Comparison of ENCODE assay signal across 8 cellular contexts in the genomic region with DNA sequence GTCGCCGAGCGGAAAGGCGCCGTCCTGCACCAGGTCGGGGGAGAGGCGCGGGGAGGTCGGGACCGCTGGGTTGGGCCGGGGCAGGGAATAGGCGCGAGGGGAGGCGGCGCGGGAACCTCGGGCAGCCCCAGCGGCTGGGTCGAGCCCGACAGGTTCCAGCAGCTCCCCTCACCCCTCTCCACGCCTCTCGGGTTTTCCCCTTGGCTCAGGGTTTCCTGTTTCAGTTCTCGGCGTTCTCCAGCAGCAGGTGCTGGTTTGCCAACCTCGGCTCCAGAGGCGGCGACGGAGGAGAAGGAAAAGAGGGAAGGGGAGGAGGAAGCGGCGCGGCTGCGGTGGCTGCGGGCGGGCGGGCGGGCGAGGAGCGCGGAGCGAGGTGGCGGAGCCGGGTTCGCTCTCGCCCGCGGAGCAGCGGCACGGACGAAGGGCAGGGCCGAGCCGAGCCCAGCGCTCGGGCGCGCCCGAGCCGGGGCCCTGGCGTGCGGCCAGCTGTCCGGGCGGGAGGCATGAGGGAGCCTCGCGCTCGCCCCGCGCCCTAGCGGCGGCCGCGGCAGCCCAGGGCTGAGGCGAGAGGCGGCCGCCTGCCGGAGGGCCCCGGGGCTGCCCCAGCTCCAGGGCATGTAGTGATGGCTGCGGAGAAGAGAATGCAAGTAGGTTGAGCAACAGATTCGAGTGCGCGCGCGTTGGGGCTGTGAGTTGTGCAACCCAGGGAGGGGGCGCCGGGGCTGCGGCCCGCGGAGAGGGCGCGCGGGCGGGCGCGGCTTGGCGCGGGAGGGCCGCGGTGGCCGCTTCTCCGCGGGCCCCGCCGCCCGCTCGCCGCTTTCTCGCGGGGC. TPM values are rescaled to one million over a fixed set of nuclear protein-coding genes. Genes with fewer than 3 reads are reported as not detected.
DNase-seq lines count a peak whose midpoint lies in the region; ATAC-seq, FAIRE-seq and TF ChIP-seq lines count a peak whose summit lies in the region.

A gene (plus strand): TSS at position 816 of the 830 bp plus-strand sequence. CDS start 20 bp downstream, outside the sequence.

- WGBS in spleen, 5 donors, result 0 to 1% (median 1%) methylated on average over 35 to 106 of the region's 106 CpGs

- no peaks in the 10 kb centered on the region for H3K27me3 ChIP-seq in A673 (replicated peaks; ENCODE audit: insufficient read depth, low read depth, low read length, poor library complexity)
- H3K27me3 ChIP-seq in spleen (replicated peaks in 1 of 7), result peaks cover 0 to 73% (median 16%) of the 10 kb centered on the region in 7 donors

- CTCF ChIA-PET in A673 (lab: Charles Lee), result interaction anchor here (0.5 to 1.4 kb wide), 10 partner anchors 15 to 340 kb away, joined by 3 to 6 read pairs (median 4); no protein-coding TSS in a partner anchor
- CTCF ChIA-PET in T-cell (lab: Charles Lee), result interaction anchor here in 1 of 2 donors (0.7 kb wide), 1 partner anchor 10 kb away, joined by 3 read pairs; no protein-coding TSS in a partner anchor

- DNase-seq in A673 (ENCODE audit: low spot score) (peak; percentile 97), NCI-H1417 (lab: John Stamatoyannopoulos, UW) (peak; percentile 83 to 97 (median 96)), T-cell (peak in 16 of 34 experiments; percentile 1 to 37 (median 6)), chondrocyte (ENCODE audit: low spot score) (peak; percentile 90), kidney (peak; percentile 93), spleen (peak; percentile 87)

- no peak for FAIRE-seq in kidney (lab: Jason Lieb, UNC)

- H3K9ac ChIP-seq in kidney (ENCODE audit: low read length in 2 of 2), result peak within 1 kb of the TSS; percentile 51 to 82

- TF ChIP-seq CTCF in A673 (conservative IDR thresholded peaks at IDR 0.05; ENCODE audit: low read depth, low read length) (peak; percentile 53; the same call in 1 of the 2 replicates), chondrocyte (IDR thresholded peaks at IDR 0.05) (peak; percentile 66), kidney (IDR thresholded peaks at IDR 0.05; ENCODE audit: borderline replicate concordance, extremely low read depth, insufficient read depth) (peak; percentile 34), spleen (IDR thresholded peaks at IDR 0.05 in 8 of 11, conservative IDR thresholded peaks at IDR 0.05 in 3 of 11) (peak in 7 of 11 experiments; percentile 20 to 58 (median 45))

- no peaks in the 10 kb centered on the region for H3K36me3 Mint-ChIP-seq in T-cell
- no peaks in the 10 kb centered on the region for H3K36me3 Mint-ChIP-seq in chondrocyte (ENCODE audit: low read depth)

- H3K9me3 Mint-ChIP-seq in T-cell, result no peaks in the 10 kb centered on the region
- no peaks in the 10 kb centered on the region for H3K9me3 Mint-ChIP-seq in chondrocyte (ENCODE audit: low read depth)

- peak within 1 kb of the TSS; percentile 95 for H3K27ac ChIP-seq in A673 (ENCODE audit: low read depth, low read length, poor library complexity, severe bottlenecking)
- H3K27ac ChIP-seq in kidney (ENCODE audit: low read depth in 2 of 2, low read length in 2 of 2), result peak within 1 kb of the TSS; percentile 85 to 87
- H3K27ac ChIP-seq in spleen, result peak within 1 kb of the TSS; percentile 58 to 90 (median 86)

- intact Hi-C loops in A673 (cut with micrococcal nuclease; ENCODE audit: unreplicated experiment), result loop anchor here (1.0 to 10.0 kb wide), 3 partner anchors 80 to 262 kb away; no protein-coding TSS in a partner anchor
- intact Hi-C loops in kidney (cut with DNase I), result no loop called here
- intact Hi-C loops in spleen (cut with DNase I; ENCODE audit: low total_unique reads), result loop anchor here (10.0 kb wide), 1 partner anchor 148 kb away; no protein-coding TSS in a partner anchor

- H3K4me3 Mint-ChIP-seq in T-cell (peak within 1 kb of the TSS; percentile 64 to 80 (median 79)), chondrocyte (ENCODE audit: unreplicated experiment) (peak within 1 kb of the TSS; percentile 92)

- POLR2A ChIA-PET in A673 (lab: Charles Lee; ENCODE audit: low non-redundant PET), result interaction anchor here (0.6 to 0.7 kb wide), 4 partner anchors 14 to 247 kb away, joined by 3 to 6 read pairs (median 4); no protein-coding TSS in a partner anchor
- POLR2A ChIA-PET in T-cell (lab: Charles Lee), result no interaction called here

- H3K36me3 ChIP-seq in A673 (ENCODE audit: insufficient read depth, low read length, poor library complexity, severe bottlenecking), result no peaks in the 10 kb centered on the region
- no peaks in the 10 kb centered on the region for H3K36me3 ChIP-seq in kidney (ENCODE audit: control insufficient read depth in 1 of 2, insufficient read depth in 2 of 2, low read length in 2 of 2)
- H3K36me3 ChIP-seq in spleen, result no peaks in the 10 kb centered on the region

- H3K4me3 ChIP-seq in A673 (ENCODE audit: low read depth, low read length, poor library complexity, severe bottlenecking), result peak within 1 kb of the TSS; percentile 77
- peak within 1 kb of the TSS; percentile 71 to 82 for H3K4me3 ChIP-seq in kidney (ENCODE audit: low read length in 2 of 2)
- peak within 1 kb of the TSS; percentile 44 to 71 (median 56) for H3K4me3 ChIP-seq in spleen

- no TSS peak for BruUV-seq in A673 (replicated peaks; lab: Mats Ljungman, UMichigan)

- H3K4me1 ChIP-seq in A673 (ENCODE audit: insufficient read depth, low read length, poor library complexity, severe bottlenecking), result peaks cover 38% of the 10 kb centered on the region
- no peaks in the 10 kb centered on the region for H3K4me1 ChIP-seq in kidney (ENCODE audit: control insufficient read depth in 1 of 2, insufficient read depth in 1 of 2, low read depth in 1 of 2, low read length in 2 of 2)
- H3K4me1 ChIP-seq in spleen, result peaks cover 0 to 30% (median 21%) of the 10 kb centered on the region in 6 donors

- ATAC-seq in GM18498 (IDR thresholded peaks at IDR 0.05; ENCODE audit: unreplicated experiment) (peak; percentile 69), HG02763 (IDR thresholded peaks at IDR 0.05; ENCODE audit: unreplicated experiment) (peak; percentile 59), T-cell (replicated peaks in 1 of 4) (peak; percentile 28 to 71 (median 52))

- H3K4me1 Mint-ChIP-seq in T-cell, result peaks cover 5 to 12% (median 12%) of the 10 kb centered on the region in 3 donors
- peaks cover 34% of the 10 kb centered on the region for H3K4me1 Mint-ChIP-seq in chondrocyte (ENCODE audit: low read depth)

- peaks cover 42 to 47% of the 10 kb centered on the region in 2 donors for H3K27me3 Mint-ChIP-seq in T-cell
- no peaks in the 10 kb centered on the region for H3K27me3 Mint-ChIP-seq in chondrocyte (ENCODE audit: low read depth)

- no peak for TF ChIP-seq POLR2A in spleen (IDR thresholded peaks at IDR 0.05)

- H3K9me3 ChIP-seq in A673 (ENCODE audit: low read depth, low read length, poor library complexity, severe bottlenecking) (no peaks in the 10 kb centered on the region), kidney (ENCODE audit: control insufficient read depth in 1 of 2, low read length in 2 of 2) (no peaks in the 10 kb centered on the region), spleen (no peaks in the 10 kb centered on the region)

- H3K27ac Mint-ChIP-seq in T-cell, result no peak within 1 kb of the TSS
- peak within 1 kb of the TSS; percentile 99 for H3K27ac Mint-ChIP-seq in chondrocyte (ENCODE audit: unreplicated experiment)

RNA-seq across cellular contexts. Expression of the gene that starts here (rescaled TPM):
- 18.7 and 21.7 TPM in 2 replicates for total RNA-seq in A673 (2021)
- under 1 TPM; 0.10 to 0.23 (median 0.14) TPM for total RNA-seq in T-cell
- total RNA-seq in chondrocyte, result 8.9 to 10.2 TPM (median 10.1 TPM) in 3 replicates
- total RNA-seq in kidney, result 14.3 TPM
- 2.3 TPM for polyA plus RNA-seq in kidney (ENCODE audit: insufficient read depth, low read depth, low replicate concordance)
- 10 to 100 TPM in 1 of 7 donors, 1 to 10 TPM in 6; 3.9 to 10.4 (median 6.4) TPM for total RNA-seq in spleen
- polyA plus RNA-seq in spleen, result 1 to 10 TPM in 1 of 3 donors, under 1 TPM in 2; 0.44 to 1.6 (median 0.46) TPM

Comparison
In these comparisons a context has a peak if more than half of its experiments do, and no peak if none do; other contexts are left out.
1. Peak in ATAC-seq in T-cell; RNA of the gene not detected or under 1 TPM.